In the genomic region with DNA sequence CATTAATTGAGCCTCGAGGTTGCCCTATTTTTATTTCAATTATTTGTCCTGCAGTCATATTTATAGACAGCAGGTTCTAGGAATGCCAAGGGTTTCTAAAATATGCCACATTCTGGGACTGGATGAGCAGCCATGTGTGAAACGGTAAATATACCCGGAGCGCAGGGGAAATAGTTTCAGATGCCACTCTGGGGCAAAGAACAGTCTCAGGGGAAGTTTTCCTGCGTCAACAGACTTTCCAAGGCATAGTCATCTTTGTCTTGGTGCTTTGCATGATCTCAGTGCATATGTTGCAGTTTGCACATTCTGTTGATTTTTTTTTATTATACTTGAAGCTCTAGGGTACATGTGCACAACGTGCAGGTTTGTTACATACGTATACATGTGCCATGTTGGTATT, we compare ENCODE assay signal across 21 cellular contexts.
DNase-seq lines count a peak whose midpoint lies in the region; ATAC-seq and TF ChIP-seq lines count a peak whose summit lies in the region.
"Had no signal": no experiment of that assay in that cellular context is flagged by ENCODE, and none has a peak within 500 bp of the region (broad histone marks: within the 10 kb centered on the region; RNA-seq: fewer than 3 reads in every experiment).

No MANE protein-coding gene starts in this region.

- H3K9ac ChIP-seq in BLaER1: no peak overlapping the region
- H3K9ac ChIP-seq: KMS-11 had no signal

- H3K4me3 Mint-ChIP-seq in MCF 10A (ENCODE audit: unreplicated experiment): no peak overlapping the region
- H3K4me3 Mint-ChIP-seq: activated naive CD8-positive, alpha-beta T cell treated with anti-CD3 and anti-CD28 coated beads, Interleukin-2, amount 10 ng/mL, durations not matched to agents 7 days and 5 days; CD14-positive monocyte; natural killer cell had no signal

- peaks cover 29% of the 10 kb centered on the region for H3K27me3 Mint-ChIP-seq in MCF 10A (ENCODE audit: insufficient read depth, unreplicated experiment)

- ATAC-seq in GM19025 (IDR thresholded peaks at IDR 0.05; ENCODE audit: low read depth, unreplicated experiment): peak; percentile 67
- ATAC-seq in HG03469 (IDR thresholded peaks at IDR 0.05; ENCODE audit: unreplicated experiment): peak; percentile 36
- no peak for ATAC-seq in HG03135 (IDR thresholded peaks at IDR 0.05; ENCODE audit: unreplicated experiment)
- ATAC-seq: natural killer cell had no signal

- DNase-seq in left kidney (ENCODE audit: low read depth, low spot score) (peak; percentile 58), erythroblast (lab: John Stamatoyannopoulos, UW) (no peak), MCF 10A (ENCODE audit: unreplicated experiment) (no peak), HUDEP-2 (lab: John Stamatoyannopoulos, UW; ENCODE audit: unreplicated experiment in 76 of 76) (no peak)
- DNase-seq: activated CD4-positive, alpha-beta T cell treated with anti-CD3 and anti-CD28 coated beads for 1 hour; activated naive CD8-positive, alpha-beta T cell treated with anti-CD3 and anti-CD28 coated beads, Interleukin-2, amount 10 ng/mL, durations not matched to agents 7 days and 5 days; DMS 273 treated with DMSO at 0.1 percent for 48 hours; GDM1; H7; mesendoderm; natural killer cell; NCI-H1048; NCI-H1930; RPMI8226; stimulated activated CD4-positive, alpha-beta T cell treated with anti-CD3 and anti-CD28 coated beads, Interleukin-4, amount 100 ng/mL, for 4 hours had no signal

- TF ChIP-seq POLR2A in erythroblast (IDR thresholded peaks at IDR 0.05; ENCODE audit: low read length): no peak

- POLR2A ChIA-PET in MCF 10A (lab: Yijun Ruan, JAX): no interaction called here

- H3K27ac ChIP-seq in BLaER1: no peak overlapping the region
- H3K27ac ChIP-seq: KMS-11 had no signal

- peaks cover 18% of the 10 kb centered on the region for H3K4me1 ChIP-seq in BLaER1

- no peak overlapping the region for H3K4me3 ChIP-seq in BLaER1

- H3K4me1 Mint-ChIP-seq in MCF 10A (ENCODE audit: insufficient read depth, unreplicated experiment): no peaks in the 10 kb centered on the region
- H3K4me1 Mint-ChIP-seq: activated naive CD8-positive, alpha-beta T cell treated with anti-CD3 and anti-CD28 coated beads, Interleukin-2, amount 10 ng/mL, durations not matched to agents 7 days and 5 days; natural killer cell had no signal

- intact Hi-C loops in MCF 10A (cut with micrococcal nuclease): no loop called here

- peaks cover 8% of the 10 kb centered on the region for H3K9me3 Mint-ChIP-seq in MCF 10A (ENCODE audit: unreplicated experiment)
- H3K9me3 Mint-ChIP-seq: natural killer cell had no signal

- H3K9me3 ChIP-seq in BLaER1: no peaks in the 10 kb centered on the region

- no peaks in the 10 kb centered on the region for H3K36me3 Mint-ChIP-seq in MCF 10A (ENCODE audit: insufficient read depth, unreplicated experiment)

- BruUV-seq in MCF 10A (replicated peaks; lab: Mats Ljungman, UMichigan): no TSS peak

- no peak overlapping the region for H3K27ac Mint-ChIP-seq in MCF 10A (ENCODE audit: low read depth, unreplicated experiment)
- H3K27ac Mint-ChIP-seq: activated naive CD8-positive, alpha-beta T cell treated with anti-CD3 and anti-CD28 coated beads, Interleukin-2, amount 10 ng/mL, durations not matched to agents 7 days and 5 days; natural killer cell had no signal

- CTCF ChIA-PET in MCF 10A (lab: Yijun Ruan, JAX): no interaction called here

- H4K20me1 ChIP-seq in BLaER1: no peaks in the 10 kb centered on the region

- H3K4me2 ChIP-seq in BLaER1: peak overlapping the region; percentile 49
- H3K4me2 ChIP-seq: KMS-11 had no signal

- no peaks in the 10 kb centered on the region for H3K27me3 ChIP-seq in BLaER1

- no peaks in the 10 kb centered on the region for H3K36me3 ChIP-seq in BLaER1

- no peak for TF ChIP-seq CTCF in MCF 10A (IDR thresholded peaks at IDR 0.05; ENCODE audit: unreplicated experiment)
